In genomic region chr5:68380071-68380470, GRCh38 we compare ENCODE assay signal across 17 cellular contexts.
"Had no signal": no experiment of that assay in that cellular context is flagged by ENCODE, and none has a peak within 500 bp of the region (broad histone marks: within the 10 kb centered on the region; RNA-seq: fewer than 3 reads in every experiment).

No MANE protein-coding gene starts in this region.

- H3K36me3 ChIP-seq: left lung, ovary, transverse colon had no signal

- H3K4me3 Mint-ChIP-seq: activated CD4-positive, alpha-beta memory T cell treated with anti-CD3 and anti-CD28 coated beads, Interleukin-2, amount 10 ng/mL, durations not matched to agents 7 days and 5 days; brain; central memory CD8-positive, alpha-beta T cell; memory B cell; neural crest cell; T-helper 1 cell treated with Interleukin-12 subunit alpha and Interleukin-12 subunit beta and Interleukin-4 antibody, amounts not matched to agents 30 μg/mL and 1 μg/mL, for 36 hours had no signal

- H3K36me3 Mint-ChIP-seq: brain, memory B cell had no signal

- H3K27ac Mint-ChIP-seq: activated naive CD4-positive, alpha-beta T cell treated with anti-CD3 and anti-CD28 coated beads, Interleukin-2, amount 50 U/mL, for 72 hours; memory B cell had no signal

- H3K4me3 ChIP-seq: left lung, ovary, transverse colon had no signal

- FAIRE-seq: keratinocyte had no signal

- H3K27ac ChIP-seq: left lung, ovary had no signal

- H3K27me3 ChIP-seq: left lung, ovary, transverse colon had no signal

- H3K27me3 Mint-ChIP-seq: brain; central memory CD8-positive, alpha-beta T cell had no signal

- H3K9ac ChIP-seq: SK-N-SH had no signal

- ATAC-seq: activated naive CD4-positive, alpha-beta T cell treated with anti-CD3 and anti-CD28 coated beads, Interleukin-2, amount 50 U/mL, for 72 hours had no signal

- H3K9me3 Mint-ChIP-seq: brain; central memory CD8-positive, alpha-beta T cell; memory B cell; neural crest cell had no signal

- H3K4me2 ChIP-seq: SK-N-SH had no signal

- H3K9me3 ChIP-seq: left lung, ovary, SK-N-SH, transverse colon had no signal

- DNase-seq: activated CD4-positive, alpha-beta memory T cell treated with anti-CD3 and anti-CD28 coated beads, Interleukin-2, amount 10 ng/mL, durations not matched to agents 7 days and 5 days; activated effector memory CD4-positive, alpha-beta T cell treated with Interleukin-2 at 50 U/mL for 16 hours; amygdala; cortex of kidney; left lung; retina; SK-N-SH; stimulated activated CD4-positive, alpha-beta T cell treated with anti-CD3 and anti-CD28 coated beads, Interleukin-4, amount 100 ng/mL, for 4 hours; transverse colon had no signal
